Comparison of ENCODE assay signal across 10 cellular contexts in genomic region chr1:156599811-156600210, GRCh38. TPM values are rescaled to one million over a fixed set of nuclear protein-coding genes. Genes with fewer than 3 reads are reported as not detected.
DNase-seq lines count a peak whose midpoint lies in the region; ATAC-seq, FAIRE-seq and TF ChIP-seq lines count a peak whose summit lies in the region.
"Had no signal": no experiment of that assay in that cellular context is flagged by ENCODE, and none has a peak within 500 bp of the region (broad histone marks: within the 10 kb centered on the region; RNA-seq: fewer than 3 reads in every experiment).

No MANE protein-coding gene starts in this region.

- no peak for TF ChIP-seq CTCF in astrocyte (IDR thresholded peaks at IDR 0.05; ENCODE audit: insufficient read depth, low read depth, low read length)

- peak; percentile 75 for ATAC-seq in stimulated activated memory B cell treated with anti-CD40 and anti-IgM and Interleukin-4, amounts not matched to agents 10 μg/mL and 1 μg/mL and 100 μg/mL, for 72 hours
- no peak for ATAC-seq in GM21447 (IDR thresholded peaks at IDR 0.05; ENCODE audit: unreplicated experiment)

- no peaks in the 10 kb centered on the region for H3K27me3 ChIP-seq in astrocyte (ENCODE audit: insufficient read depth, low read length)
- H3K27me3 ChIP-seq: adrenal gland had no signal

- no peak overlapping the region for H3K4me3 ChIP-seq in astrocyte (ENCODE audit: insufficient read depth, low read depth, low read length)

- H4K20me1 ChIP-seq in astrocyte (ENCODE audit: insufficient read depth, low read length): peaks cover 28% of the 10 kb centered on the region

- H3K27ac ChIP-seq in astrocyte (ENCODE audit: low read depth, low read length): no peak overlapping the region
- H3K27ac ChIP-seq: lower lobe of right lung had no signal

- no peak overlapping the region for H2AFZ ChIP-seq in astrocyte (ENCODE audit: low read depth, low read length)

- CTCF ChIA-PET in activated CD4-positive, alpha-beta T cell treated with anti-CD3 and anti-CD28 coated beads, Interleukin-2, amount 10 ng/mL, durations not matched to agents 7 days and 5 days (lab: Charles Lee): interaction anchor here (0.6 to 2.4 kb wide), 6 partner anchors 11 to 154 kb away, joined by 3 to 9 read pairs (median 4); no protein-coding TSS in a partner anchor

- peak overlapping the region; percentile 87 for H3K4me2 ChIP-seq in astrocyte (ENCODE audit: low read length)

- peak overlapping the region; percentile 2 for H3K9ac ChIP-seq in astrocyte (ENCODE audit: low read length)

- DNase-seq in activated CD4-positive, alpha-beta T cell treated with anti-CD3 and anti-CD28 coated beads, Interleukin-2, amount 10 ng/mL, durations not matched to agents 7 days and 5 days: no peak
- DNase-seq in activated CD4-positive, alpha-beta T cell treated with anti-CD3 and anti-CD28 coated beads, Interleukin-2, amount 50 U/mL, for 48 hours: no peak
- DNase-seq in MV-4-11 (lab: John Stamatoyannopoulos, UW) (peak; percentile 84), astrocyte (ENCODE audit: low read depth) (no peak), T1000 (lab: John Stamatoyannopoulos, UW) (no peak), EL (no peak)
- DNase-seq: adrenal gland, lower lobe of right lung had no signal

- H3K27ac Mint-ChIP-seq in activated CD4-positive, alpha-beta T cell treated with anti-CD3 and anti-CD28 coated beads, Interleukin-2, amount 10 ng/mL, durations not matched to agents 7 days and 5 days: no peak overlapping the region
- no peak overlapping the region for H3K27ac Mint-ChIP-seq in astrocyte (ENCODE audit: unreplicated experiment)
- peak overlapping the region; percentile 91 for H3K27ac Mint-ChIP-seq in stimulated activated memory B cell treated with anti-CD40 and anti-IgM and Interleukin-4, amounts not matched to agents 10 μg/mL and 1 μg/mL and 100 μg/mL, for 72 hours

- peaks cover 39% of the 10 kb centered on the region for H3K4me1 Mint-ChIP-seq in activated CD4-positive, alpha-beta T cell treated with anti-CD3 and anti-CD28 coated beads, Interleukin-2, amount 10 ng/mL, durations not matched to agents 7 days and 5 days
- H3K4me1 Mint-ChIP-seq in astrocyte (ENCODE audit: low read depth, unreplicated experiment): peaks cover 8% of the 10 kb centered on the region
- peaks cover 40% of the 10 kb centered on the region for H3K4me1 Mint-ChIP-seq in stimulated activated memory B cell treated with anti-CD40 and anti-IgM and Interleukin-4, amounts not matched to agents 10 μg/mL and 1 μg/mL and 100 μg/mL, for 72 hours

- H3K79me2 ChIP-seq in astrocyte (ENCODE audit: insufficient read depth, low read length): peaks cover 32% of the 10 kb centered on the region

- H3K4me1 ChIP-seq in astrocyte (ENCODE audit: insufficient read depth, low read length): peaks cover 8% of the 10 kb centered on the region

- no peaks in the 10 kb centered on the region for H3K27me3 Mint-ChIP-seq in activated CD4-positive, alpha-beta T cell treated with anti-CD3 and anti-CD28 coated beads, Interleukin-2, amount 10 ng/mL, durations not matched to agents 7 days and 5 days
- H3K27me3 Mint-ChIP-seq in astrocyte (ENCODE audit: low read depth, unreplicated experiment): no peaks in the 10 kb centered on the region
- no peaks in the 10 kb centered on the region for H3K27me3 Mint-ChIP-seq in stimulated activated memory B cell treated with anti-CD40 and anti-IgM and Interleukin-4, amounts not matched to agents 10 μg/mL and 1 μg/mL and 100 μg/mL, for 72 hours

- POLR2A ChIA-PET in activated CD4-positive, alpha-beta T cell treated with anti-CD3 and anti-CD28 coated beads, Interleukin-2, amount 10 ng/mL, durations not matched to agents 7 days and 5 days (lab: Charles Lee): interaction anchor here (0.5 kb wide), 1 partner anchor 22 kb away, joined by 3 read pairs; no protein-coding TSS in a partner anchor

- peaks cover 32% of the 10 kb centered on the region for H3K36me3 ChIP-seq in astrocyte (ENCODE audit: insufficient read depth, low read length)

- no peak for FAIRE-seq in astrocyte (lab: Jason Lieb, UNC)

- no peaks in the 10 kb centered on the region for H3K9me3 Mint-ChIP-seq in activated CD4-positive, alpha-beta T cell treated with anti-CD3 and anti-CD28 coated beads, Interleukin-2, amount 10 ng/mL, durations not matched to agents 7 days and 5 days
- no peaks in the 10 kb centered on the region for H3K9me3 Mint-ChIP-seq in astrocyte (ENCODE audit: unreplicated experiment)
- no peaks in the 10 kb centered on the region for H3K9me3 Mint-ChIP-seq in stimulated activated memory B cell treated with anti-CD40 and anti-IgM and Interleukin-4, amounts not matched to agents 10 μg/mL and 1 μg/mL and 100 μg/mL, for 72 hours

- peaks cover 24% of the 10 kb centered on the region for H3K36me3 Mint-ChIP-seq in activated CD4-positive, alpha-beta T cell treated with anti-CD3 and anti-CD28 coated beads, Interleukin-2, amount 10 ng/mL, durations not matched to agents 7 days and 5 days (ENCODE audit: low read depth)
- H3K36me3 Mint-ChIP-seq in astrocyte (ENCODE audit: low read depth, unreplicated experiment): peaks cover 19% of the 10 kb centered on the region
- H3K36me3 Mint-ChIP-seq in stimulated activated memory B cell treated with anti-CD40 and anti-IgM and Interleukin-4, amounts not matched to agents 10 μg/mL and 1 μg/mL and 100 μg/mL, for 72 hours: peaks cover 34% of the 10 kb centered on the region

- peak overlapping the region; percentile 96 for H3K4me3 Mint-ChIP-seq in activated CD4-positive, alpha-beta T cell treated with anti-CD3 and anti-CD28 coated beads, Interleukin-2, amount 10 ng/mL, durations not matched to agents 7 days and 5 days
- no peak overlapping the region for H3K4me3 Mint-ChIP-seq in astrocyte (ENCODE audit: unreplicated experiment)
- H3K4me3 Mint-ChIP-seq in stimulated activated memory B cell treated with anti-CD40 and anti-IgM and Interleukin-4, amounts not matched to agents 10 μg/mL and 1 μg/mL and 100 μg/mL, for 72 hours: peak overlapping the region; percentile 97

- H3K9me3 ChIP-seq in astrocyte (ENCODE audit: insufficient read depth, low read depth, low read length): no peaks in the 10 kb centered on the region
- H3K9me3 ChIP-seq: adrenal gland, lower lobe of right lung had no signal

RNA-seq across cellular contexts. Expression of gene GPATCH4, which starts 1.5 kb away (rescaled TPM):
- 10 to 100 TPM; 29.9 to 33.4 TPM for total RNA-seq in activated CD4-positive, alpha-beta T cell treated with anti-CD3 and anti-CD28 coated beads, Interleukin-2, amount 10 ng/mL, durations not matched to agents 7 days and 5 days
- 20.6 and 22.8 TPM in 2 replicates for total RNA-seq in astrocyte

RNA-seq across cellular contexts. Expression of gene NAXE, which starts 8.2 kb away (rescaled TPM):
- 10 to 100 TPM; 52.9 to 54.2 TPM for total RNA-seq in activated CD4-positive, alpha-beta T cell treated with anti-CD3 and anti-CD28 coated beads, Interleukin-2, amount 10 ng/mL, durations not matched to agents 7 days and 5 days
- 48.5 and 51.1 TPM in 2 replicates for total RNA-seq in astrocyte

RNA-seq across cellular contexts. Expression of gene HAPLN2, which starts 19.4 kb away (rescaled TPM):
- under 1 TPM in 1 of 2 experiments, not detected in 1; 0.62 TPM for total RNA-seq in activated CD4-positive, alpha-beta T cell treated with anti-CD3 and anti-CD28 coated beads, Interleukin-2, amount 10 ng/mL, durations not matched to agents 7 days and 5 days
- not detected in 2 replicates for total RNA-seq in astrocyte

RNA-seq across cellular contexts. Expression of gene TTC24, which starts 20.3 kb away (rescaled TPM):
- total RNA-seq in activated CD4-positive, alpha-beta T cell treated with anti-CD3 and anti-CD28 coated beads, Interleukin-2, amount 10 ng/mL, durations not matched to agents 7 days and 5 days: 1 to 10 TPM; 2.9 to 4.6 TPM
- not detected in 2 replicates for total RNA-seq in astrocyte
- total RNA-seq: adrenal gland, lower lobe of right lung had no signal

RNA-seq across cellular contexts. Expression of gene IQGAP3, which starts 27.4 kb away (rescaled TPM):
- total RNA-seq in activated CD4-positive, alpha-beta T cell treated with anti-CD3 and anti-CD28 coated beads, Interleukin-2, amount 10 ng/mL, durations not matched to agents 7 days and 5 days: 10 to 100 TPM; 25.2 to 25.5 TPM
- total RNA-seq in astrocyte: 1.9 and 2.2 TPM in 2 replicates
